Comparison of ENCODE assay signal across 8 cellular contexts in the genomic region with DNA sequence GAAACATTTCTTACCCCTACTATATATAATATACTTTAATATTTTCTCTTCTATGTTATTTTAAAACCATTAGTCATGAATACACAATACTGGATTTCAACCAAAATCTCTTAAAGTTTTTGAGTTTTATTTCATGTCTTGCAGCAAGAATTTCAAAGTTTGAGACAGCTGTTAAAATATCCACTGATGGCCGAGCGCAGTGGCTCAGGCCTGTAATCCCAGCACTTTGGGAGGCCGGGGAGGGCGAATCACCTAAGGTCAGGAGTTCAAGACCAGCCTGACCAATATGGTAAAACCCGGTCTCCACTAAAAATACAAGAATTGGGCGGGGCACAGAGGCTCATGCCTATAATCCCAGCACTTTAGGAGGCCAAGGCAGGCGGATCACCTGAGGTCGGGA.
"Had no signal": no experiment of that assay in that cellular context is flagged by ENCODE, and none has a peak within 500 bp of the region (broad histone marks: within the 10 kb centered on the region; RNA-seq: fewer than 3 reads in every experiment).

No MANE protein-coding gene starts in this region.

- H3K27ac ChIP-seq: GM23248, HL-60 had no signal

- H3K4me3 ChIP-seq: GM23248, HAP-1 had no signal

- H3K9me3 ChIP-seq: HAP-1 had no signal

- DNase-seq: GM23248, GOT3, H7, HFFc6 had no signal

- H3K36me3 ChIP-seq: HAP-1 had no signal

- ATAC-seq: HCT116, HepG2 had no signal
